Comparison of ENCODE assay signal across 8 cellular contexts in genomic region chr19:12484371-12485322, GRCh38. TPM values are rescaled to one million over a fixed set of nuclear protein-coding genes. Genes with fewer than 3 reads are reported as not detected.
A peak's percentile ranks its signal among the peaks of the same experiment; 100 is the strongest.
DNase-seq lines count a peak whose midpoint lies in the region; ATAC-seq, FAIRE-seq and TF ChIP-seq lines count a peak whose summit lies in the region.

ZNF709 (minus strand) TSS chr19:12484816; CDS start chr19:12484657, 159 bp downstream.

- RAD21 ChIA-PET in GM12878 (lab: Charles Lee; ENCODE audit: unreplicated experiment): interaction anchor here (1.4 kb wide), 1 partner anchor 11 kb away, joined by 6 read pairs; no protein-coding TSS in a partner anchor

- POLR2A ChIA-PET in GM12878 (lab: Charles Lee): interaction anchor here (0.6 kb wide), 1 partner anchor 21 kb away, joined by 3 read pairs; no protein-coding TSS in a partner anchor

- CTCF ChIA-PET in GM12878 (lab: Yijun Ruan, JAX): interaction anchor here (0.9 to 1.6 kb wide), 4 partner anchors 10 to 562 kb away, joined by 3 read pairs; no protein-coding TSS in a partner anchor

- no peak for TF ChIP-seq RAD21 in GM12878 (IDR thresholded peaks at IDR 0.05; ENCODE audit: insufficient read depth, low read depth, low read length)

- intact Hi-C loops in GM12878 (cut with micrococcal nuclease; ENCODE audit: unreplicated experiment): no loop called here

- peak within 1 kb of the TSS; percentile 79 for H3K9ac ChIP-seq in GM12878 (ENCODE audit: control insufficient read depth, insufficient read depth, low read length)

- FAIRE-seq in GM12878 (lab: Jason Lieb, UNC): peak; percentile 89

- TF ChIP-seq CTCF in GM12875 (IDR thresholded peaks at IDR 0.05; ENCODE audit: borderline replicate concordance, insufficient read depth, low read depth, low read length): no peak
- no peak for TF ChIP-seq CTCF in GM12878 (IDR thresholded peaks at IDR 0.05 in 2 of 3, conservative IDR thresholded peaks at IDR 0.05 in 1 of 3; ENCODE audit: control insufficient read depth in 2 of 3, extremely low read depth in 1 of 3, insufficient read depth in 1 of 3, low read depth in 3 of 3, low read length in 3 of 3)

- BruUV-seq in GM12878 (replicated peaks; lab: Mats Ljungman, UMichigan): no TSS peak

- SMC1A ChIA-PET in GM12878 (lab: Charles Lee; ENCODE audit: uncharacterized antibody, unreplicated experiment): interaction anchor here (1.5 kb wide), 1 partner anchor 11 kb away, joined by 8 read pairs; no protein-coding TSS in a partner anchor

- no peaks in the 10 kb centered on the region for H4K20me1 ChIP-seq in GM12878 (ENCODE audit: control insufficient read depth, insufficient read depth)

- H3K4me3 ChIP-seq in GM12875 (ENCODE audit: low read depth, low read length) (peak within 1 kb of the TSS; percentile 86), GM12878 (peak within 1 kb of the TSS; percentile 98)

- H3K27me3 ChIP-seq in GM12878 (replicated peaks in 1 of 2; ENCODE audit: control insufficient read depth in 2 of 2, insufficient read depth in 2 of 2, low read length in 1 of 2): no peaks in the 10 kb centered on the region

- DNase-seq in NCI-H1694 (lab: John Stamatoyannopoulos, UW) (peak; percentile 47), T1000 (lab: John Stamatoyannopoulos, UW) (peak; percentile 68), GM12878 (ENCODE audit: low read depth, low spot score) (peak; percentile 78), hypothalamus (lab: John Stamatoyannopoulos, UW) (peak; percentile 33 to 95 (median 85)), retina (peak; percentile 98)

- peaks cover 7% of the 10 kb centered on the region for H3K79me2 ChIP-seq in GM12878 (ENCODE audit: control insufficient read depth, insufficient read depth, low read length)

- peak within 1 kb of the TSS; percentile 68 for H3K27ac ChIP-seq in GM12878 (ENCODE audit: control insufficient read depth, insufficient read depth)

- TF ChIP-seq POLR2A in GM12878 (IDR thresholded peaks at IDR 0.05; ENCODE audit: low read depth, low read length): peak; percentile 84

- peak; percentile 96 for ATAC-seq in HG02678 (IDR thresholded peaks at IDR 0.05; ENCODE audit: unreplicated experiment)
- ATAC-seq in GM12878: peak; percentile 99
- ATAC-seq in HG03025 (IDR thresholded peaks at IDR 0.05; ENCODE audit: low FRiP score, unreplicated experiment): no peak

- WGBS in GM12878 (ENCODE audit: insufficient coverage, insufficient replicate concordance, low lambda C conversion rate, missing lambda C conversion rate): 2% methylated on average over 63 of the region's 63 CpGs

- H3K36me3 ChIP-seq in GM12878 (ENCODE audit: control insufficient read depth in 2 of 2, insufficient read depth in 2 of 2, low read length in 1 of 2): no peaks in the 10 kb centered on the region

- H3K9me3 ChIP-seq in GM12878 (replicated peaks; ENCODE audit: control insufficient read depth, insufficient read depth, low read length): no peaks in the 10 kb centered on the region; the same call in 2 of the 3 replicates

- in situ Hi-C loops in GM12878 (cut with MboI): no loop called here

- TF ChIP-seq EP300 in GM12878 (IDR thresholded peaks at IDR 0.05; ENCODE audit: borderline replicate concordance in 1 of 2, control insufficient read depth in 1 of 2, low read depth in 2 of 2, low read length in 2 of 2): no peak

- H3K4me2 ChIP-seq in GM12878 (ENCODE audit: control insufficient read depth, insufficient read depth): peak within 1 kb of the TSS; percentile 83

- no peaks in the 10 kb centered on the region for H3K4me1 ChIP-seq in GM12878 (ENCODE audit: control insufficient read depth, insufficient read depth, low read length)

- H2AFZ ChIP-seq in GM12878 (ENCODE audit: control insufficient read depth, low read depth, low read length): peak within 1 kb of the TSS; percentile 93

TF ChIP-seq in GM12878, 131 proteins besides CTCF, POLR2A, EP300 and RAD21 (continues in another document):
- peak; percentile 69; the same call in 1 of the 2 replicates for TF ChIP-seq POLR2AphosphoS2 (IDR thresholded peaks at IDR 0.05; ENCODE audit: low read depth, low read length)
- peak; percentile 68; the same call in 1 of the 2 replicates for TF ChIP-seq CHD2 (IDR thresholded peaks at IDR 0.05; ENCODE audit: borderline replicate concordance, low read depth, low read length)
- TF ChIP-seq JUNB (IDR thresholded peaks at IDR 0.05): no peak
- 0 out of 2 replicates have a peak, but pooled peaks have one; percentile 12 for TF ChIP-seq MTA2 (IDR thresholded peaks at IDR 0.05; ENCODE audit: low read depth)
- no peak for TF ChIP-seq E2F4 (IDR thresholded peaks at IDR 0.05; ENCODE audit: low read depth, low read length)
- no peak for TF ChIP-seq WRNIP1 (IDR thresholded peaks at IDR 0.05; ENCODE audit: borderline replicate concordance, low read depth, low read length)
- TF ChIP-seq BHLHE40 (IDR thresholded peaks at IDR 0.05; ENCODE audit: borderline replicate concordance in 1 of 2, low read depth in 2 of 2, low read length in 1 of 2): no peak
- no peak for TF ChIP-seq TBL1XR1 (IDR thresholded peaks at IDR 0.05; ENCODE audit: low read depth, low read length)
- no peak for TF ChIP-seq TARDBP (IDR thresholded peaks at IDR 0.05; ENCODE audit: borderline replicate concordance)
- TF ChIP-seq EGR1 (IDR thresholded peaks at IDR 0.05; ENCODE audit: borderline replicate concordance in 1 of 2, low read depth in 2 of 2, low read length in 2 of 2): no peak
- peak; percentile 74; the same call in 1 of the 2 replicates for TF ChIP-seq ZSCAN29 (IDR thresholded peaks at IDR 0.05)
- no peak for TF ChIP-seq KDM1A (IDR thresholded peaks at IDR 0.05; ENCODE audit: borderline replicate concordance)
- TF ChIP-seq BRCA1 (IDR thresholded peaks at IDR 0.05; ENCODE audit: low read depth, low read length): no peak
- TF ChIP-seq IRF4 (IDR thresholded peaks at IDR 0.05; ENCODE audit: low read depth, low read length): no peak
- TF ChIP-seq SMAD5 (IDR thresholded peaks at IDR 0.05; ENCODE audit: low read depth): no peak
- TF ChIP-seq IKZF1 (conservative IDR thresholded peaks at IDR 0.05): peak; percentile 35
- TF ChIP-seq TCF7 (IDR thresholded peaks at IDR 0.05; ENCODE audit: borderline replicate concordance): no peak
- TF ChIP-seq MEF2A (IDR thresholded peaks at IDR 0.05; ENCODE audit: insufficient read depth, low read depth, low read length): no peak
- no peak for TF ChIP-seq SREBF2 (IDR thresholded peaks at IDR 0.05; ENCODE audit: low read length)
- TF ChIP-seq YBX1 (IDR thresholded peaks at IDR 0.05): no peak
- no peak for TF ChIP-seq RUNX3 (IDR thresholded peaks at IDR 0.05; ENCODE audit: low read length)
- peak; percentile 87 for TF ChIP-seq SP1 (IDR thresholded peaks at IDR 0.05; ENCODE audit: low read depth, low read length)
- TF ChIP-seq ASH2L (IDR thresholded peaks at IDR 0.05; ENCODE audit: borderline replicate concordance, low read depth): no peak
- no peak for TF ChIP-seq ZNF384 (IDR thresholded peaks at IDR 0.05; ENCODE audit: borderline replicate concordance, low read depth, low read length)
- TF ChIP-seq ZBED1 (IDR thresholded peaks at IDR 0.05; ENCODE audit: borderline replicate concordance): no peak
- TF ChIP-seq CREB1 (IDR thresholded peaks at IDR 0.05; ENCODE audit: low read depth): peak; percentile 35
- TF ChIP-seq NFYA (IDR thresholded peaks at IDR 0.05; ENCODE audit: borderline replicate concordance, low read depth, low read length): no peak
- TF ChIP-seq ETV6 (conservative IDR thresholded peaks at IDR 0.05 in 1 of 2, IDR thresholded peaks at IDR 0.05 in 1 of 2; ENCODE audit: borderline replicate concordance in 1 of 2, low read depth in 1 of 2): no peak
- 0 out of 2 replicates have a peak, but pooled peaks have one; percentile 11 for TF ChIP-seq NBN (IDR thresholded peaks at IDR 0.05)
- no peak for TF ChIP-seq MYB (IDR thresholded peaks at IDR 0.05; ENCODE audit: borderline replicate concordance, low read depth, low read length)
- TF ChIP-seq GABPA (IDR thresholded peaks at IDR 0.05; ENCODE audit: low read depth): no peak

RNA-seq across cellular contexts. Expression of gene ZNF709, which starts in this region (rescaled TPM):
- total RNA-seq in GM12878 (2013; cell fraction: nucleolus; rRNA removed): 8.1 and 10.1 TPM in 2 replicates
- total RNA-seq in GM12878 (2014; rRNA removed) (1.5 and 2.5 TPM in 2 replicates), GM12878 (2014; rRNA removed; fragmentation: Illumina TruSeq; extraction: Trizol) (2.3 and 2.5 TPM in 2 replicates), GM12878 (2021) (1.3 and 1.7 TPM in 2 replicates)
- polyA plus RNA-seq in GM12878 (2011; ENCODE audit: low read depth): 0.97 TPM
- polyA plus RNA-seq in GM12878 (2011; rRNA removed) (1.9 and 3.1 TPM in 2 replicates), GM12878 (2014; fragmentation: Illumina TruSeq; extraction: Trizol) (0.57 and 1.00 TPM in 2 replicates), GM12878 (2014; fragmentation: Nextera tagmentation; extraction: Ambion mirVana) (under 1 TPM; 0.27 to 0.56 TPM), GM12878 (2014; rRNA removed) (0.63 and 1.5 TPM in 2 replicates), GM12878 (2016; fragmentation: Nextera tagmentation; extraction: Ambion mirVana) (1 to 10 TPM in 1 of 2 experiments, under 1 TPM in 1; 0.75 to 1.7 TPM)
- 0.80 and 1.2 TPM in 2 replicates for polyA plus RNA-seq in GM12878 (2011; cell fraction: cytosol; rRNA removed)
- 0.75 and 0.91 TPM in 2 replicates for polyA plus RNA-seq in GM12878 (2011; cell fraction: nucleus; rRNA removed)
- polyA plus RNA-seq in GM12878 (2012): 0.65 and 1.1 TPM in 2 replicates
- polyA minus RNA-seq in GM12878 (2011; rRNA and poly(A)+ RNA removed): 3.2 and 3.4 TPM in 2 replicates
- 0.80 and 1.2 TPM in 2 replicates for polyA minus RNA-seq in GM12878 (2011; cell fraction: cytosol; rRNA and poly(A)+ RNA removed)
- 1.8 and 2.2 TPM in 2 replicates for polyA minus RNA-seq in GM12878 (2011; cell fraction: nucleus; rRNA and poly(A)+ RNA removed)

Comparison
In these comparisons a context has a peak if more than half of its experiments do, and no peak if none do; other contexts are left out.
1. DNase-seq: peak in every context shown above with its lines; median percentile 98 in retina; 85 in hypothalamus; 78 in GM12878; 68 in T1000; 47 in NCI-H1694.